In genomic region chr5:67015577-67016290, GRCh38 we compare ENCODE assay signal across 9 cellular contexts.
A peak's percentile ranks its signal among the peaks of the same experiment; 100 is the strongest.
DNase-seq lines count a peak whose midpoint lies in the region; ATAC-seq and TF ChIP-seq lines count a peak whose summit lies in the region.
"Had no signal": no experiment of that assay in that cellular context is flagged by ENCODE, and none has a peak within 500 bp of the region (broad histone marks: within the 10 kb centered on the region; RNA-seq: fewer than 3 reads in every experiment).

No MANE protein-coding gene starts in this region.

- no peak overlapping the region for H3K4me3 Mint-ChIP-seq in activated CD8-positive, alpha-beta T cell treated with anti-CD3 and anti-CD28 coated beads for 36 hours
- H3K4me3 Mint-ChIP-seq in activated T-helper 2 cell treated with anti-CD3 and anti-CD28 coated beads, Interferon-gamma antibody, Interleukin-2, Interleukin-4, amounts not matched to agents 10 μg/mL and 5 μg/mL and 100 μg/mL, durations not matched to agents 14 hours and 24 hours and 36 hours (ENCODE audit: low read depth), result no peak overlapping the region
- H3K4me3 Mint-ChIP-seq: activated T-helper 1 cell treated with anti-CD3 and anti-CD28 coated beads, Interleukin-12 subunit alpha, Interleukin-12 subunit beta, Interleukin-2, Interleukin-4 antibody, amounts not matched to agents 30 ng/mL and 10 ng/mL and 1 ng/mL, durations not matched to agents 14 hours and 24 hours and 36 hours had no signal

- H3K36me3 ChIP-seq in heart left ventricle (no peaks in the 10 kb centered on the region), skeletal muscle satellite cell (ENCODE audit: insufficient read depth, low read length) (no peaks in the 10 kb centered on the region)

- peak overlapping the region; percentile 13 to 54 (median 45) for H3K4me3 ChIP-seq in heart left ventricle
- H3K4me3 ChIP-seq in skeletal muscle satellite cell (ENCODE audit: low read length), result peak overlapping the region; percentile 34

- intact Hi-C loops in heart left ventricle (cut with DNase I), result loop anchor here in 2 of 10 donors (5.0 kb wide), 2 partner anchors 42 to 82 kb away; no protein-coding TSS in a partner anchor
- intact Hi-C loops in activated CD8-positive, alpha-beta T cell treated with anti-CD3 and anti-CD28 coated beads for 36 hours (cut with micrococcal nuclease), result no loop called here
- intact Hi-C loops in activated T-helper 2 cell treated with anti-CD3 and anti-CD28 coated beads, Interferon-gamma antibody, Interleukin-2, Interleukin-4, amounts not matched to agents 10 μg/mL and 5 μg/mL and 100 μg/mL, durations not matched to agents 14 hours and 24 hours and 36 hours (cut with micrococcal nuclease), result no loop called here

- H3K27me3 ChIP-seq in heart left ventricle (no peaks in the 10 kb centered on the region), skeletal muscle satellite cell (ENCODE audit: control insufficient read depth, insufficient read depth, low read length) (no peaks in the 10 kb centered on the region)

- H3K9me3 ChIP-seq in heart left ventricle, result no peaks in the 10 kb centered on the region
- no peaks in the 10 kb centered on the region for H3K9me3 ChIP-seq in skeletal muscle satellite cell (replicated peaks; ENCODE audit: low read length)

- CTCF ChIA-PET in activated CD8-positive, alpha-beta T cell treated with anti-CD3 and anti-CD28 coated beads for 36 hours (lab: Charles Lee), result interaction anchor here (2.6 kb wide), 1 partner anchor 27 kb away, joined by 6 read pairs; no protein-coding TSS in a partner anchor

- TF ChIP-seq CTCF in heart left ventricle (IDR thresholded peaks at IDR 0.05), result no peak
- no peak for TF ChIP-seq CTCF in activated CD8-positive, alpha-beta T cell treated with anti-CD3 and anti-CD28 coated beads for 36 hours (IDR thresholded peaks at IDR 0.05)

- POLR2A ChIA-PET in activated CD8-positive, alpha-beta T cell treated with anti-CD3 and anti-CD28 coated beads for 36 hours (lab: Charles Lee), result no interaction called here

- H3K4me1 Mint-ChIP-seq in activated CD8-positive, alpha-beta T cell treated with anti-CD3 and anti-CD28 coated beads for 36 hours (ENCODE audit: low read depth), result peaks cover 49% of the 10 kb centered on the region
- H3K4me1 Mint-ChIP-seq in activated T-helper 2 cell treated with anti-CD3 and anti-CD28 coated beads, Interferon-gamma antibody, Interleukin-2, Interleukin-4, amounts not matched to agents 10 μg/mL and 5 μg/mL and 100 μg/mL, durations not matched to agents 14 hours and 24 hours and 36 hours (ENCODE audit: low read depth), result peaks cover 28% of the 10 kb centered on the region

- H3K4me2 ChIP-seq in skeletal muscle satellite cell (ENCODE audit: low read length), result peak overlapping the region; percentile 71

- peak; percentile 71 for DNase-seq in LHCN-M2 (ENCODE audit: low read depth)
- peak; percentile 60 for DNase-seq in SHP77 treated with DMSO at 0.1 percent for 48 hours (lab: John Stamatoyannopoulos, UW)
- DNase-seq in heart left ventricle, result no peak
- no peak for DNase-seq in activated CD8-positive, alpha-beta T cell treated with anti-CD3 and anti-CD28 coated beads for 36 hours
- no peak for DNase-seq in activated naive CD4-positive, alpha-beta T cell (lab: John Stamatoyannopoulos, UW)
- no peak for DNase-seq in activated T-helper 2 cell treated with anti-CD3 and anti-CD28 coated beads, Interferon-gamma antibody, Interleukin-2, Interleukin-4, amounts not matched to agents 10 μg/mL and 5 μg/mL and 100 μg/mL, durations not matched to agents 14 hours and 24 hours and 36 hours (ENCODE audit: low spot score)

- ATAC-seq in heart left ventricle (peak; percentile 11 to 45 (median 34)), HG02973 (IDR thresholded peaks at IDR 0.05; ENCODE audit: unreplicated experiment) (no peak)
- ATAC-seq in activated CD8-positive, alpha-beta T cell treated with anti-CD3 and anti-CD28 coated beads for 36 hours, result no peak

- 7 to 15% (median 9%) methylated on average over 7 of the region's 7 CpGs for WGBS in heart left ventricle, 4 donors

- no peak for TF ChIP-seq POLR2A in heart left ventricle (IDR thresholded peaks at IDR 0.05)

- H3K4me1 ChIP-seq in heart left ventricle (peaks cover 6 to 85% (median 63%) of the 10 kb centered on the region in 12 donors), skeletal muscle satellite cell (ENCODE audit: control insufficient read depth, insufficient read depth, low read length) (peaks cover 53% of the 10 kb centered on the region)

- no peak overlapping the region for H3K27ac Mint-ChIP-seq in activated CD8-positive, alpha-beta T cell treated with anti-CD3 and anti-CD28 coated beads for 36 hours
- no peak overlapping the region for H3K27ac Mint-ChIP-seq in activated T-helper 2 cell treated with anti-CD3 and anti-CD28 coated beads, Interferon-gamma antibody, Interleukin-2, Interleukin-4, amounts not matched to agents 10 μg/mL and 5 μg/mL and 100 μg/mL, durations not matched to agents 14 hours and 24 hours and 36 hours
- H3K27ac Mint-ChIP-seq: activated T-helper 1 cell treated with anti-CD3 and anti-CD28 coated beads, Interleukin-12 subunit alpha, Interleukin-12 subunit beta, Interleukin-2, Interleukin-4 antibody, amounts not matched to agents 30 ng/mL and 10 ng/mL and 1 ng/mL, durations not matched to agents 14 hours and 24 hours and 36 hours had no signal

- peak overlapping the region; percentile 62 to 83 (median 76) for H3K27ac ChIP-seq in heart left ventricle

- H3K9me3 Mint-ChIP-seq in activated CD8-positive, alpha-beta T cell treated with anti-CD3 and anti-CD28 coated beads for 36 hours, result no peaks in the 10 kb centered on the region
- H3K9me3 Mint-ChIP-seq in activated T-helper 2 cell treated with anti-CD3 and anti-CD28 coated beads, Interferon-gamma antibody, Interleukin-2, Interleukin-4, amounts not matched to agents 10 μg/mL and 5 μg/mL and 100 μg/mL, durations not matched to agents 14 hours and 24 hours and 36 hours, result no peaks in the 10 kb centered on the region
- H3K9me3 Mint-ChIP-seq: activated T-helper 1 cell treated with anti-CD3 and anti-CD28 coated beads, Interleukin-12 subunit alpha, Interleukin-12 subunit beta, Interleukin-2, Interleukin-4 antibody, amounts not matched to agents 30 ng/mL and 10 ng/mL and 1 ng/mL, durations not matched to agents 14 hours and 24 hours and 36 hours had no signal

- peak overlapping the region; percentile 23 for H3K9ac ChIP-seq in skeletal muscle satellite cell (ENCODE audit: low read depth, low read length)

- H3K27me3 Mint-ChIP-seq in activated CD8-positive, alpha-beta T cell treated with anti-CD3 and anti-CD28 coated beads for 36 hours, result no peaks in the 10 kb centered on the region
- H3K27me3 Mint-ChIP-seq in activated T-helper 2 cell treated with anti-CD3 and anti-CD28 coated beads, Interferon-gamma antibody, Interleukin-2, Interleukin-4, amounts not matched to agents 10 μg/mL and 5 μg/mL and 100 μg/mL, durations not matched to agents 14 hours and 24 hours and 36 hours (ENCODE audit: low read depth), result no peaks in the 10 kb centered on the region

- peaks cover 2% of the 10 kb centered on the region for H3K36me3 Mint-ChIP-seq in activated CD8-positive, alpha-beta T cell treated with anti-CD3 and anti-CD28 coated beads for 36 hours (ENCODE audit: low read depth)
- H3K36me3 Mint-ChIP-seq in activated T-helper 2 cell treated with anti-CD3 and anti-CD28 coated beads, Interferon-gamma antibody, Interleukin-2, Interleukin-4, amounts not matched to agents 10 μg/mL and 5 μg/mL and 100 μg/mL, durations not matched to agents 14 hours and 24 hours and 36 hours (ENCODE audit: low read depth), result peaks cover 7% of the 10 kb centered on the region

Comparison
In these comparisons a context has a peak if more than half of its experiments do, and no peak if none do; other contexts are left out.
1. DNase-seq: peak in LHCN-M2 (single experiment) and SHP77 treated with DMSO at 0.1 percent for 48 hours (single experiment); none in heart left ventricle (0 of 5), activated CD8-positive, alpha-beta T cell treated with anti-CD3 and anti-CD28 coated beads for 36 hours (single experiment), activated naive CD4-positive, alpha-beta T cell (0 of 4) and activated T-helper 2 cell treated with anti-CD3 and anti-CD28 coated beads, Interferon-gamma antibody, Interleukin-2, Interleukin-4, amounts not matched to agents 10 μg/mL and 5 μg/mL and 100 μg/mL, durations not matched to agents 14 hours and 24 hours and 36 hours (single experiment).
2. ATAC-seq: peak in heart left ventricle (4 of 4); none in HG02973 (single experiment) and activated CD8-positive, alpha-beta T cell treated with anti-CD3 and anti-CD28 coated beads for 36 hours (single experiment).